In genomic region chr11:24312464-24313238, GRCh38 we compare ENCODE assay signal across 23 cellular contexts.
DNase-seq lines count a peak whose midpoint lies in the region; ATAC-seq, FAIRE-seq and TF ChIP-seq lines count a peak whose summit lies in the region.
"Had no signal": no experiment of that assay in that cellular context is flagged by ENCODE, and none has a peak within 500 bp of the region (broad histone marks: within the 10 kb centered on the region; RNA-seq: fewer than 3 reads in every experiment).

No MANE protein-coding gene starts in this region.

- H3K9me3 ChIP-seq in astrocyte (ENCODE audit: insufficient read depth, low read depth, low read length), result peaks cover 6% of the 10 kb centered on the region
- H3K9me3 ChIP-seq: SJSA1 had no signal

- H3K9ac ChIP-seq in astrocyte (ENCODE audit: low read length), result no peak overlapping the region

- peak overlapping the region; percentile 17; the same call in 1 of the 2 replicates for H3K27ac ChIP-seq in ACC112 (ENCODE audit: low read depth, low read length)
- H3K27ac ChIP-seq in astrocyte (ENCODE audit: low read depth, low read length), result no peak overlapping the region
- H3K27ac ChIP-seq: dorsolateral prefrontal cortex, heart right ventricle, SJSA1, stomach had no signal

- H3K27ac Mint-ChIP-seq in astrocyte (ENCODE audit: unreplicated experiment), result peak overlapping the region; percentile 4
- H3K27ac Mint-ChIP-seq: activated CD4-positive, alpha-beta T cell treated with anti-CD3 and anti-CD28 coated beads, Interleukin-2, amount 10 ng/mL, durations not matched to agents 24 days and 14 days; activated naive CD4-positive, alpha-beta T cell treated with anti-CD3 and anti-CD28 coated beads for 36 hours; brain; CD4-positive, alpha-beta memory T cell; memory B cell; nephron progenitor cell had no signal

- H3K4me3 Mint-ChIP-seq in astrocyte (ENCODE audit: unreplicated experiment), result no peak overlapping the region
- H3K4me3 Mint-ChIP-seq: activated CD4-positive, alpha-beta T cell treated with anti-CD3 and anti-CD28 coated beads, Interleukin-2, amount 10 ng/mL, durations not matched to agents 24 days and 14 days; activated naive CD4-positive, alpha-beta T cell treated with anti-CD3 and anti-CD28 coated beads for 36 hours; brain; CD4-positive, alpha-beta memory T cell; memory B cell; nephron progenitor cell had no signal

- POLR2A ChIA-PET in HEK293T (lab: Yijun Ruan, JAX), result no interaction called here

- H3K9me3 Mint-ChIP-seq in astrocyte (ENCODE audit: unreplicated experiment), result peaks cover 7% of the 10 kb centered on the region

- no peak for TF ChIP-seq CTCF in astrocyte (IDR thresholded peaks at IDR 0.05; ENCODE audit: insufficient read depth, low read depth, low read length)

- FAIRE-seq in astrocyte (lab: Jason Lieb, UNC), result peak; percentile 66
- FAIRE-seq: islet of Langerhans had no signal

- H4K20me1 ChIP-seq in astrocyte (ENCODE audit: insufficient read depth, low read length), result no peaks in the 10 kb centered on the region

- H3K27me3 ChIP-seq in ACC112 (ENCODE audit: insufficient read depth, low read length) (no peaks in the 10 kb centered on the region), astrocyte (ENCODE audit: insufficient read depth, low read length) (no peaks in the 10 kb centered on the region), H7 (ENCODE audit: control insufficient read depth, insufficient read depth, low read length) (no peaks in the 10 kb centered on the region)
- H3K27me3 ChIP-seq: heart right ventricle, SJSA1, stomach had no signal

- peak overlapping the region; percentile 17 for H3K4me2 ChIP-seq in astrocyte (ENCODE audit: low read length)

- H3K79me2 ChIP-seq in ACC112 (ENCODE audit: control insufficient read depth, insufficient read depth, low read length, unreplicated experiment) (no peaks in the 10 kb centered on the region), astrocyte (ENCODE audit: insufficient read depth, low read length) (no peaks in the 10 kb centered on the region)

- no peaks in the 10 kb centered on the region for H3K36me3 ChIP-seq in ACC112 (ENCODE audit: insufficient read depth, low read length)
- H3K36me3 ChIP-seq in astrocyte (ENCODE audit: insufficient read depth, low read length), result no peaks in the 10 kb centered on the region
- no peaks in the 10 kb centered on the region for H3K36me3 ChIP-seq in H7 (replicated peaks; ENCODE audit: control insufficient read depth, insufficient read depth, low read length)
- H3K36me3 ChIP-seq: heart right ventricle, SJSA1, stomach had no signal

- no peaks in the 10 kb centered on the region for H3K36me3 Mint-ChIP-seq in astrocyte (ENCODE audit: low read depth, unreplicated experiment)
- H3K36me3 Mint-ChIP-seq: brain; CD4-positive, alpha-beta memory T cell; memory B cell had no signal

- CTCF ChIA-PET in HEK293T (lab: Yijun Ruan, JAX), result no interaction called here

- no peaks in the 10 kb centered on the region for H3K27me3 Mint-ChIP-seq in astrocyte (ENCODE audit: low read depth, unreplicated experiment)
- H3K27me3 Mint-ChIP-seq: activated CD4-positive, alpha-beta T cell treated with anti-CD3 and anti-CD28 coated beads, Interleukin-2, amount 10 ng/mL, durations not matched to agents 24 days and 14 days; brain; CD4-positive, alpha-beta memory T cell; memory B cell had no signal

- H3K4me1 ChIP-seq in ACC112 (ENCODE audit: control insufficient read depth, insufficient read depth, low read length, unreplicated experiment) (peaks cover 7% of the 10 kb centered on the region), astrocyte (ENCODE audit: insufficient read depth, low read length) (no peaks in the 10 kb centered on the region)
- H3K4me1 ChIP-seq: heart right ventricle, SJSA1, stomach had no signal

- no peak for ATAC-seq in GM21737 (IDR thresholded peaks at IDR 0.05; ENCODE audit: unreplicated experiment)
- ATAC-seq in HG02763 (IDR thresholded peaks at IDR 0.05; ENCODE audit: unreplicated experiment), result no peak
- ATAC-seq: esophagus mucosa had no signal

- no peak overlapping the region for H3K4me3 ChIP-seq in ACC112 (ENCODE audit: low read depth, low read length)
- no peak overlapping the region for H3K4me3 ChIP-seq in astrocyte (ENCODE audit: insufficient read depth, low read depth, low read length)
- no peak overlapping the region for H3K4me3 ChIP-seq in H7 (ENCODE audit: insufficient read depth, low read depth, low read length)
- H3K4me3 ChIP-seq: dorsolateral prefrontal cortex, heart right ventricle, SJSA1, stomach had no signal

- H2AFZ ChIP-seq in ACC112 (ENCODE audit: low read length, unreplicated experiment) (peak overlapping the region; percentile 85), astrocyte (ENCODE audit: low read depth, low read length) (peak overlapping the region; percentile 19)

- H3K4me1 Mint-ChIP-seq in astrocyte (ENCODE audit: low read depth, unreplicated experiment), result peaks cover 10% of the 10 kb centered on the region
- H3K4me1 Mint-ChIP-seq: activated CD4-positive, alpha-beta T cell treated with anti-CD3 and anti-CD28 coated beads, Interleukin-2, amount 10 ng/mL, durations not matched to agents 24 days and 14 days; brain; CD4-positive, alpha-beta memory T cell; memory B cell; nephron progenitor cell had no signal

- DNase-seq in LHCN-M2 (ENCODE audit: low read depth) (peak; percentile 14), astrocyte (ENCODE audit: low read depth) (peak; percentile 37), iris pigment epithelial cell (ENCODE audit: low read depth) (peak; percentile 91), H7 (no peak), HEK293T (ENCODE audit: extremely low spot score) (no peak)
- DNase-seq: activated CD4-positive, alpha-beta T cell treated with anti-CD3 and anti-CD28 coated beads, Interleukin-2, amount 10 ng/mL, durations not matched to agents 24 days and 14 days; activated naive CD4-positive, alpha-beta T cell treated with anti-CD3 and anti-CD28 coated beads for 36 hours; CD4-positive, alpha-beta memory T cell; dorsolateral prefrontal cortex; heart right ventricle; NCI-H2081; NCI-H524; nephron progenitor cell; stomach; T1000 had no signal

TF ChIP-seq in HEK293T, 16 proteins besides CTCF, POLR2A, EP300 and RAD21:
- TF ChIP-seq ZNF384 (IDR thresholded peaks at IDR 0.05) (no peak), BHLHE40 (IDR thresholded peaks at IDR 0.05; ENCODE audit: borderline replicate concordance) (no peak), FOXK2 (IDR thresholded peaks at IDR 0.05) (no peak), ARNT (IDR thresholded peaks at IDR 0.05) (no peak), HDGF (IDR thresholded peaks at IDR 0.05; ENCODE audit: borderline replicate concordance) (no peak), NFRKB (IDR thresholded peaks at IDR 0.05) (no peak), SP1 (IDR thresholded peaks at IDR 0.05) (no peak), L3MBTL2 (conservative IDR thresholded peaks at IDR 0.05) (no peak), PKNOX1 (IDR thresholded peaks at IDR 0.05) (no peak), FOXA1 (IDR thresholded peaks at IDR 0.05) (no peak), CTBP1 (IDR thresholded peaks at IDR 0.05; ENCODE audit: borderline replicate concordance) (no peak), FOXM1 (IDR thresholded peaks at IDR 0.05; ENCODE audit: borderline replicate concordance) (no peak), ELF4 (IDR thresholded peaks at IDR 0.05) (no peak), SUZ12 (IDR thresholded peaks at IDR 0.05) (no peak), TARDBP (IDR thresholded peaks at IDR 0.05) (no peak)

Comparison
In these comparisons a context has a peak if more than half of its experiments do, and no peak if none do; other contexts are left out.
1. DNase-seq: peak in LHCN-M2 (single experiment), astrocyte (single experiment) and iris pigment epithelial cell (single experiment); none in H7 (single experiment) and HEK293T (single experiment).